10 cellular contexts compared by ENCODE assay signal in genomic region chr3:48112813-48113212, GRCh38.
DNase-seq lines count a peak whose midpoint lies in the region; ATAC-seq and TF ChIP-seq lines count a peak whose summit lies in the region.
"Had no signal": no experiment of that assay in that cellular context is flagged by ENCODE, and none has a peak within 500 bp of the region (broad histone marks: within the 10 kb centered on the region; RNA-seq: fewer than 3 reads in every experiment).

No MANE protein-coding gene starts in this region.

- no peaks in the 10 kb centered on the region for H3K9me3 ChIP-seq in transverse colon
- H3K9me3 ChIP-seq in thyroid gland, result no peaks in the 10 kb centered on the region

- peaks cover 0 to 4% (median 0%) of the 10 kb centered on the region in 4 donors for H3K4me1 ChIP-seq in transverse colon
- no peaks in the 10 kb centered on the region for H3K4me1 ChIP-seq in thyroid gland

- H3K27me3 ChIP-seq in transverse colon (no peaks in the 10 kb centered on the region), thyroid gland (no peaks in the 10 kb centered on the region)

- no peaks in the 10 kb centered on the region for H3K36me3 ChIP-seq in transverse colon
- H3K36me3 ChIP-seq in thyroid gland, result no peaks in the 10 kb centered on the region

- peaks cover 4% of the 10 kb centered on the region for H3K9me3 Mint-ChIP-seq in T-helper 2 cell treated with Interferon-gamma antibody and Interleukin-4, amounts not matched to agents 5 μg/mL and 100 μg/mL, for 36 hours
- no peaks in the 10 kb centered on the region for H3K9me3 Mint-ChIP-seq in activated T-helper 17 cell treated with anti-CD3 and anti-CD28 coated beads, Interleukin-2, amount 50 U/mL, for 72 hours
- H3K9me3 Mint-ChIP-seq in stimulated activated memory B cell treated with anti-CD40 and anti-IgM and Interleukin-4, amounts not matched to agents 10 μg/mL and 1 μg/mL and 100 μg/mL, for 72 hours, result no peaks in the 10 kb centered on the region

- DNase-seq in T-helper 2 cell treated with Interferon-gamma antibody and Interleukin-4, amounts not matched to agents 5 μg/mL and 100 μg/mL, for 36 hours (ENCODE audit: low spot score), result no peak
- DNase-seq in T-helper 2 cell (no peak), NCI-H446 treated with DMSO at 0.1 percent for 48 hours (lab: John Stamatoyannopoulos, UW) (no peak), transverse colon (no peak), thyroid gland (no peak)
- DNase-seq: NCI-H1930 had no signal

- in situ Hi-C loops in transverse colon (cut with MboI; ENCODE audit: low pct_ligation_motif_present in 1 of 4, low pct_unique_long_range_greater_than_20kb in 1 of 4, low sequenced_read_pairs in 3 of 4), result no loop called here

- TF ChIP-seq EP300 in transverse colon (IDR thresholded peaks at IDR 0.05; ENCODE audit: low read depth), result no peak

- H3K27ac ChIP-seq in transverse colon, result peak overlapping the region in 2 of 4 donors; percentile 36 to 48
- no peak overlapping the region for H3K27ac ChIP-seq in thyroid gland

- intact Hi-C loops in transverse colon (cut with DNase I; ENCODE audit: low total_unique reads) (no loop called here), thyroid gland (cut with DNase I) (no loop called here)

- peak overlapping the region; percentile 50 for H3K4me3 Mint-ChIP-seq in T-helper 2 cell treated with Interferon-gamma antibody and Interleukin-4, amounts not matched to agents 5 μg/mL and 100 μg/mL, for 36 hours
- H3K4me3 Mint-ChIP-seq in activated T-helper 17 cell treated with anti-CD3 and anti-CD28 coated beads, Interleukin-2, amount 50 U/mL, for 72 hours, result peak overlapping the region; percentile 38
- peak overlapping the region; percentile 53 for H3K4me3 Mint-ChIP-seq in stimulated activated memory B cell treated with anti-CD40 and anti-IgM and Interleukin-4, amounts not matched to agents 10 μg/mL and 1 μg/mL and 100 μg/mL, for 72 hours

- H3K4me3 ChIP-seq in transverse colon (no peak overlapping the region), thyroid gland (replicated peaks in 1 of 3) (no peak overlapping the region)
- H3K4me3 ChIP-seq: lung had no signal

- H3K4me1 Mint-ChIP-seq in T-helper 2 cell treated with Interferon-gamma antibody and Interleukin-4, amounts not matched to agents 5 μg/mL and 100 μg/mL, for 36 hours (ENCODE audit: low read depth), result peaks cover 19% of the 10 kb centered on the region
- peaks cover 7% of the 10 kb centered on the region for H3K4me1 Mint-ChIP-seq in activated T-helper 17 cell treated with anti-CD3 and anti-CD28 coated beads, Interleukin-2, amount 50 U/mL, for 72 hours
- peaks cover 14% of the 10 kb centered on the region for H3K4me1 Mint-ChIP-seq in stimulated activated memory B cell treated with anti-CD40 and anti-IgM and Interleukin-4, amounts not matched to agents 10 μg/mL and 1 μg/mL and 100 μg/mL, for 72 hours

- 73% methylated on average over 1 of the region's 1 CpG; no CpG with 5 or more reads in 1 of the 2 donors for WGBS in transverse colon (ENCODE audit: low coverage in 1 of 2), 2 donors
- 83 to 100% methylated on average over 1 of the region's 1 CpG for WGBS in thyroid gland, 2 donors

- peak overlapping the region; percentile 90 for H3K27ac Mint-ChIP-seq in T-helper 2 cell treated with Interferon-gamma antibody and Interleukin-4, amounts not matched to agents 5 μg/mL and 100 μg/mL, for 36 hours
- peak overlapping the region; percentile 69 for H3K27ac Mint-ChIP-seq in activated T-helper 17 cell treated with anti-CD3 and anti-CD28 coated beads, Interleukin-2, amount 50 U/mL, for 72 hours
- peak overlapping the region; percentile 70 for H3K27ac Mint-ChIP-seq in stimulated activated memory B cell treated with anti-CD40 and anti-IgM and Interleukin-4, amounts not matched to agents 10 μg/mL and 1 μg/mL and 100 μg/mL, for 72 hours

- no peak for TF ChIP-seq CTCF in transverse colon (IDR thresholded peaks at IDR 0.05)
- TF ChIP-seq CTCF in thyroid gland (IDR thresholded peaks at IDR 0.05), result no peak

- TF ChIP-seq POLR2A in transverse colon (IDR thresholded peaks at IDR 0.05), result no peak
- no peak for TF ChIP-seq POLR2A in thyroid gland (IDR thresholded peaks at IDR 0.05)

- no peaks in the 10 kb centered on the region for H3K27me3 Mint-ChIP-seq in T-helper 2 cell treated with Interferon-gamma antibody and Interleukin-4, amounts not matched to agents 5 μg/mL and 100 μg/mL, for 36 hours (ENCODE audit: low read depth)
- H3K27me3 Mint-ChIP-seq in activated T-helper 17 cell treated with anti-CD3 and anti-CD28 coated beads, Interleukin-2, amount 50 U/mL, for 72 hours, result no peaks in the 10 kb centered on the region
- no peaks in the 10 kb centered on the region for H3K27me3 Mint-ChIP-seq in stimulated activated memory B cell treated with anti-CD40 and anti-IgM and Interleukin-4, amounts not matched to agents 10 μg/mL and 1 μg/mL and 100 μg/mL, for 72 hours

- peak; percentile 26 for ATAC-seq in HG03280 (IDR thresholded peaks at IDR 0.05; ENCODE audit: unreplicated experiment)
- ATAC-seq in activated T-helper 17 cell treated with anti-CD3 and anti-CD28 coated beads, Interleukin-2, amount 50 U/mL, for 72 hours (replicated peaks), result no peak
- peak; percentile 54 for ATAC-seq in stimulated activated memory B cell treated with anti-CD40 and anti-IgM and Interleukin-4, amounts not matched to agents 10 μg/mL and 1 μg/mL and 100 μg/mL, for 72 hours

- peaks cover 2% of the 10 kb centered on the region for H3K36me3 Mint-ChIP-seq in T-helper 2 cell treated with Interferon-gamma antibody and Interleukin-4, amounts not matched to agents 5 μg/mL and 100 μg/mL, for 36 hours (ENCODE audit: low read depth)
- no peaks in the 10 kb centered on the region for H3K36me3 Mint-ChIP-seq in activated T-helper 17 cell treated with anti-CD3 and anti-CD28 coated beads, Interleukin-2, amount 50 U/mL, for 72 hours (ENCODE audit: low read depth)
- no peaks in the 10 kb centered on the region for H3K36me3 Mint-ChIP-seq in stimulated activated memory B cell treated with anti-CD40 and anti-IgM and Interleukin-4, amounts not matched to agents 10 μg/mL and 1 μg/mL and 100 μg/mL, for 72 hours
